In genomic region chr16:29029168-29029994, GRCh38 we compare ENCODE assay signal across 8 cellular contexts. TPM values are rescaled to one million over a fixed set of nuclear protein-coding genes. Genes with fewer than 3 reads are reported as not detected.
DNase-seq lines count a peak whose midpoint lies in the region; ATAC-seq, FAIRE-seq and TF ChIP-seq lines count a peak whose summit lies in the region.

No MANE protein-coding gene starts in this region.

- no peaks in the 10 kb centered on the region for H3K9me3 Mint-ChIP-seq in activated T-helper 17 cell treated with anti-CD3 and anti-CD28 coated beads, Interleukin-2, amount 50 U/mL, for 72 hours

- no peaks in the 10 kb centered on the region for H3K36me3 Mint-ChIP-seq in activated T-helper 17 cell treated with anti-CD3 and anti-CD28 coated beads, Interleukin-2, amount 50 U/mL, for 72 hours (ENCODE audit: low read depth)

- no peaks in the 10 kb centered on the region for H3K4me1 ChIP-seq in gastrocnemius medialis

- intact Hi-C loops in gastrocnemius medialis (cut with DNase I; ENCODE audit: low total_unique reads): no loop called here

- H3K27ac ChIP-seq in gastrocnemius medialis: no peak overlapping the region

- peak; percentile 89 for FAIRE-seq in RCC 7860 (lab: Jason Lieb, UNC)

- peak overlapping the region; percentile 66 for H3K4me3 Mint-ChIP-seq in activated T-helper 17 cell treated with anti-CD3 and anti-CD28 coated beads, Interleukin-2, amount 50 U/mL, for 72 hours

- in situ Hi-C loops in gastrocnemius medialis (cut with MboI; ENCODE audit: low sequenced_read_pairs in 4 of 4): no loop called here

- DNase-seq in GM10266 (ENCODE audit: extremely low spot score) (peak; percentile 35), RCC 7860 (ENCODE audit: low spot score) (peak; percentile 90), iPS-NIHi11 (ENCODE audit: low spot score) (peak; percentile 38), gastrocnemius medialis (no peak), NCI-H526 treated with DMSO at 0.1 percent for 48 hours (lab: John Stamatoyannopoulos, UW) (no peak)
- peak; percentile 83 for DNase-seq in stimulated activated CD8-positive, alpha-beta memory T cell treated with anti-CD3 and anti-CD28 coated beads, Interleukin-12 subunit alpha, Interleukin-12 subunit beta, amount 100 ng/mL, for 24 hours (ENCODE audit: extremely low read depth)

- peaks cover 0 to 3% (median 0%) of the 10 kb centered on the region in 3 donors for H3K27me3 ChIP-seq in gastrocnemius medialis

- TF ChIP-seq CTCF in GM10266 (IDR thresholded peaks at IDR 0.05; ENCODE audit: control insufficient read depth, insufficient read depth, low read depth, missing control alignments) (no peak), gastrocnemius medialis (IDR thresholded peaks at IDR 0.05 in 4 of 5, conservative IDR thresholded peaks at IDR 0.05 in 1 of 5) (no peak)

- H3K27me3 Mint-ChIP-seq in activated T-helper 17 cell treated with anti-CD3 and anti-CD28 coated beads, Interleukin-2, amount 50 U/mL, for 72 hours: no peaks in the 10 kb centered on the region

- peaks cover 7% of the 10 kb centered on the region for H3K4me1 Mint-ChIP-seq in activated T-helper 17 cell treated with anti-CD3 and anti-CD28 coated beads, Interleukin-2, amount 50 U/mL, for 72 hours

- no peak for TF ChIP-seq POLR2A in gastrocnemius medialis (IDR thresholded peaks at IDR 0.05)

- no peaks in the 10 kb centered on the region for H3K36me3 ChIP-seq in gastrocnemius medialis

- ATAC-seq in activated T-helper 17 cell treated with anti-CD3 and anti-CD28 coated beads, Interleukin-2, amount 50 U/mL, for 72 hours (replicated peaks): peak; percentile 99
- ATAC-seq in gastrocnemius medialis: no peak
- ATAC-seq in HG03571 (IDR thresholded peaks at IDR 0.05; ENCODE audit: unreplicated experiment): no peak

- no peaks in the 10 kb centered on the region for H3K9me3 ChIP-seq in gastrocnemius medialis

- no peak overlapping the region for H3K4me3 ChIP-seq in gastrocnemius medialis

- peak overlapping the region; percentile 76 for H3K27ac Mint-ChIP-seq in activated T-helper 17 cell treated with anti-CD3 and anti-CD28 coated beads, Interleukin-2, amount 50 U/mL, for 72 hours

RNA-seq across cellular contexts. Expression of gene LAT, which starts 44.5 kb away (rescaled TPM):
- total RNA-seq in activated T-helper 17 cell treated with anti-CD3 and anti-CD28 coated beads, Interleukin-2, amount 50 U/mL, for 72 hours: 100 to 1,000 TPM; 216 to 327 TPM
- total RNA-seq in gastrocnemius medialis: under 1 TPM in 2 of 4 donors, not detected in 2; 0.31 to 0.49 TPM

RNA-seq across cellular contexts. Expression of gene SPNS1, which starts 54.8 kb away (rescaled TPM):
- 10 to 100 TPM; 15.0 to 26.8 TPM for total RNA-seq in activated T-helper 17 cell treated with anti-CD3 and anti-CD28 coated beads, Interleukin-2, amount 50 U/mL, for 72 hours
- total RNA-seq in gastrocnemius medialis: 10 to 100 TPM; 12.7 to 26.0 (median 23.4) TPM

Comparison
In these comparisons a context has a peak if more than half of its experiments do, and no peak if none do; other contexts are left out.
1. DNase-seq: peak in GM10266 (single experiment), RCC 7860 (single experiment), iPS-NIHi11 (single experiment) and stimulated activated CD8-positive, alpha-beta memory T cell treated with anti-CD3 and anti-CD28 coated beads, Interleukin-12 subunit alpha, Interleukin-12 subunit beta, amount 100 ng/mL, for 24 hours (single experiment); none in gastrocnemius medialis (0 of 2) and NCI-H526 treated with DMSO at 0.1 percent for 48 hours (single experiment).
2. RNA of gene LAT, which starts 44.5 kb away (total RNA-seq): 216 to 327 TPM in activated T-helper 17 cell treated with anti-CD3 and anti-CD28 coated beads, Interleukin-2, amount 50 U/mL, for 72 hours; 0.31 to 0.49 TPM in gastrocnemius medialis; every median in the first group is over 100 times any median in the second.